In genomic region chr2:109516445-109517117, GRCh38 we compare ENCODE assay signal across 8 cellular contexts.
DNase-seq lines count a peak whose midpoint lies in the region; ATAC-seq, FAIRE-seq and TF ChIP-seq lines count a peak whose summit lies in the region.

No MANE protein-coding gene starts in this region.

- H3K9me3 Mint-ChIP-seq in stimulated activated memory B cell treated with anti-CD40 and anti-IgM and Interleukin-4, amounts not matched to agents 10 μg/mL and 1 μg/mL and 100 μg/mL, for 72 hours = no peaks in the 10 kb centered on the region

- H3K9me3 ChIP-seq in left ventricle myocardium inferior (replicated peaks) = no peaks in the 10 kb centered on the region

- no peak overlapping the region for H3K4me3 ChIP-seq in left ventricle myocardium inferior

- peak; percentile 98 for DNase-seq in D721Med (ENCODE audit: insufficient read length, low spot score)
- peak; percentile 55 for DNase-seq in SKM-1 (lab: John Stamatoyannopoulos, UW; ENCODE audit: unreplicated experiment)
- DNase-seq in left ventricle myocardium inferior = peak; percentile 51
- DNase-seq in NCI-H2029 (lab: John Stamatoyannopoulos, UW) = no peak

- peaks cover 5% of the 10 kb centered on the region for H3K4me1 Mint-ChIP-seq in stimulated activated memory B cell treated with anti-CD40 and anti-IgM and Interleukin-4, amounts not matched to agents 10 μg/mL and 1 μg/mL and 100 μg/mL, for 72 hours

- peak; percentile 84 for TF ChIP-seq CTCF in D721Med (IDR thresholded peaks at IDR 0.05; ENCODE audit: insufficient read depth, missing control alignments)
- TF ChIP-seq CTCF in left ventricle myocardium inferior (IDR thresholded peaks at IDR 0.05; ENCODE audit: borderline replicate concordance) = peak; percentile 80

- peak; percentile 36 for ATAC-seq in HG03159 (IDR thresholded peaks at IDR 0.05; ENCODE audit: unreplicated experiment)
- no peak for ATAC-seq in GM19452 (IDR thresholded peaks at IDR 0.05; ENCODE audit: unreplicated experiment)
- no peak for ATAC-seq in stimulated activated memory B cell treated with anti-CD40 and anti-IgM and Interleukin-4, amounts not matched to agents 10 μg/mL and 1 μg/mL and 100 μg/mL, for 72 hours
- no peak for ATAC-seq in GM21576 (IDR thresholded peaks at IDR 0.05; ENCODE audit: unreplicated experiment)

- peaks cover 34% of the 10 kb centered on the region for H3K27me3 Mint-ChIP-seq in stimulated activated memory B cell treated with anti-CD40 and anti-IgM and Interleukin-4, amounts not matched to agents 10 μg/mL and 1 μg/mL and 100 μg/mL, for 72 hours

- H3K4me3 Mint-ChIP-seq in stimulated activated memory B cell treated with anti-CD40 and anti-IgM and Interleukin-4, amounts not matched to agents 10 μg/mL and 1 μg/mL and 100 μg/mL, for 72 hours = no peak overlapping the region

- H3K27ac Mint-ChIP-seq in stimulated activated memory B cell treated with anti-CD40 and anti-IgM and Interleukin-4, amounts not matched to agents 10 μg/mL and 1 μg/mL and 100 μg/mL, for 72 hours = no peak overlapping the region

- H3K27me3 ChIP-seq in left ventricle myocardium inferior (ENCODE audit: low read depth) = peaks cover 3% of the 10 kb centered on the region

- peaks cover 3% of the 10 kb centered on the region for H3K4me1 ChIP-seq in left ventricle myocardium inferior

- H3K36me3 ChIP-seq in left ventricle myocardium inferior = no peaks in the 10 kb centered on the region

- H3K27ac ChIP-seq in left ventricle myocardium inferior (replicated peaks) = no peak overlapping the region

- intact Hi-C loops in left ventricle myocardium inferior (cut with micrococcal nuclease) = no loop called here

- no peak for FAIRE-seq in D721Med (lab: Jason Lieb, UNC)

- no peaks in the 10 kb centered on the region for H3K36me3 Mint-ChIP-seq in stimulated activated memory B cell treated with anti-CD40 and anti-IgM and Interleukin-4, amounts not matched to agents 10 μg/mL and 1 μg/mL and 100 μg/mL, for 72 hours
